ENCODE assay signal across 7 cellular contexts in genomic region chr17:73231363-73231762, GRCh38. TPM values are rescaled to one million over a fixed set of nuclear protein-coding genes. Genes with fewer than 3 reads are reported as not detected.
DNase-seq lines count a peak whose midpoint lies in the region; ATAC-seq, FAIRE-seq and TF ChIP-seq lines count a peak whose summit lies in the region.

No MANE protein-coding gene starts in this region.

- H3K4me3 ChIP-seq in HepG2 (replicated peaks in 1 of 3; ENCODE audit: insufficient read depth in 1 of 3, low read depth in 2 of 3, low read length in 3 of 3) (peak overlapping the region; percentile 97 to 98 (median 97)), thyroid gland (replicated peaks in 1 of 3) (peak overlapping the region; percentile 92 to 94 (median 94))

- 0% methylated on average over 21 of the region's 21 CpGs for WGBS in HepG2 (ENCODE audit: low lambda C conversion rate)
- 1% methylated on average over 21 of the region's 21 CpGs for WGBS in thyroid gland, 2 donors

- H3K36me3 ChIP-seq in HepG2 (replicated peaks in 1 of 2; ENCODE audit: control insufficient read depth in 1 of 2, insufficient read depth in 2 of 2, low read length in 2 of 2) (peaks cover 4 to 13% of the 10 kb centered on the region in 2 experiments), thyroid gland (peaks cover 0 to 10% of the 10 kb centered on the region in 2 donors)

- peaks cover 71% of the 10 kb centered on the region for H3K79me2 ChIP-seq in HepG2 (ENCODE audit: insufficient read depth, low read length)

- ATAC-seq in HepG2 (peak; percentile 6; the same call in 2 of the 3 replicates), HG02938 (IDR thresholded peaks at IDR 0.05; ENCODE audit: unreplicated experiment) (no peak)

- TF ChIP-seq POLR2A in HepG2 (IDR thresholded peaks at IDR 0.05; ENCODE audit: insufficient read depth in 1 of 2, low read depth in 2 of 2, low read length in 2 of 2) (no peak), thyroid gland (IDR thresholded peaks at IDR 0.05) (no peak)

- H2AFZ ChIP-seq in HepG2 (ENCODE audit: low read length) = no peak overlapping the region

- no peak for TF ChIP-seq RAD21 in HepG2 (CRISPR knock-in tag; IDR thresholded peaks at IDR 0.05)

- POLR2A ChIA-PET in HepG2 (lab: Yijun Ruan, JAX) = interaction anchor here (0.5 to 3.2 kb wide), 11 partner anchors 9 to 184 kb away, joined by 4 to 47 read pairs (median 6); partner anchors contain the start of genes COG1 and CPSF4L

- BruUV-seq in HepG2 (replicated peaks; lab: Mats Ljungman, UMichigan) = no TSS peak

- no peak for FAIRE-seq in HepG2 (lab: Jason Lieb, UNC)

- H3K4me2 ChIP-seq in HepG2 (ENCODE audit: low read depth, low read length) = peak overlapping the region; percentile 88

- peak overlapping the region; percentile 77 for H3K27ac ChIP-seq in HepG2 (ENCODE audit: extremely low read length, insufficient read depth, low read length)
- H3K27ac ChIP-seq in thyroid gland = peak overlapping the region in 1 of 3 donors; percentile 84

- no peaks in the 10 kb centered on the region for H4K20me1 ChIP-seq in HepG2 (ENCODE audit: insufficient read depth, low read length)

- H3K27me3 ChIP-seq in HepG2 (ENCODE audit: control insufficient read depth in 1 of 2, insufficient read depth in 2 of 2, low read length in 2 of 2) (peaks cover 0 to 4% of the 10 kb centered on the region in 2 experiments; a peak in 1 of 5 replicates), thyroid gland (no peaks in the 10 kb centered on the region)

- H3K9me3 ChIP-seq in HepG2 (ENCODE audit: low read length) = no peaks in the 10 kb centered on the region
- no peaks in the 10 kb centered on the region for H3K9me3 ChIP-seq in thyroid gland

- DNase-seq in GM04504 (ENCODE audit: low read depth) = peak; percentile 10
- peak; percentile 28 for DNase-seq in NAMALWA (ENCODE audit: low spot score)
- peak; percentile 41 to 43 for DNase-seq in T47D (ENCODE audit: low read depth in 1 of 2, low spot score in 1 of 2)
- no peak for DNase-seq in HepG2 (ENCODE audit: low spot score)
- no peak for DNase-seq in thyroid gland
- DNase-seq in NCI-H446 treated with DMSO at 0.1 percent for 48 hours (lab: John Stamatoyannopoulos, UW) = no peak

- no peak for TF ChIP-seq EP300 in HepG2 (IDR thresholded peaks at IDR 0.05; ENCODE audit: low read depth in 2 of 2, low read length in 2 of 2)
- no peak for TF ChIP-seq EP300 in HepG2 (CRISPR knock-in tag; IDR thresholded peaks at IDR 0.05; ENCODE audit: borderline replicate concordance)

- H3K4me1 ChIP-seq in HepG2 (ENCODE audit: insufficient read depth, low read length) (peaks cover 61% of the 10 kb centered on the region), thyroid gland (peaks cover 24 to 43% of the 10 kb centered on the region in 2 donors)

- no peak for TF ChIP-seq CTCF in HepG2 (CRISPR knock-in tag; IDR thresholded peaks at IDR 0.05)
- TF ChIP-seq CTCF in thyroid gland (IDR thresholded peaks at IDR 0.05) = no peak

- in situ Hi-C loops in T47D (cut with HindIII; ENCODE audit: low pct_unique_long_range_greater_than_20kb, low sequenced_read_pairs) (no loop called here), HepG2 (cut with HindIII; ENCODE audit: extremely low pct_ligation_motif_present, low pct_unique_long_range_greater_than_20kb) (loop anchor here (5.0 kb wide), 1 partner anchor 39 kb away; the partner anchor contains the start of gene COG1)

- H3K9ac ChIP-seq in HepG2 (ENCODE audit: insufficient read depth, low read depth, low read length) = peak overlapping the region; percentile 78

- intact Hi-C loops in HepG2 (cut with micrococcal nuclease; ENCODE audit: unreplicated experiment) = loop anchor here (2.0 kb wide), 1 partner anchor 31 kb away; no protein-coding TSS in a partner anchor
- intact Hi-C loops in thyroid gland (cut with DNase I) = loop anchor here (5.0 kb wide), 1 partner anchor 39 kb away; the partner anchor contains the start of gene COG1

- CTCF ChIA-PET in HepG2 (lab: Yijun Ruan, JAX; ENCODE audit: low intra/inter-chr PET ratio, low total read pairs) = interaction anchor here (1.5 kb wide), 1 partner anchor 504 kb away, joined by 3 read pairs; no protein-coding TSS in a partner anchor

TF ChIP-seq in HepG2, 621 proteins besides CTCF, POLR2A, EP300 and RAD21 (continues in another document):
- TF ChIP-seq ZNF547 (CRISPR knock-in tag; IDR thresholded peaks at IDR 0.05) = no peak
- TF ChIP-seq TAF15 (IDR thresholded peaks at IDR 0.05; ENCODE audit: low read depth, low read length, poor library complexity, severe bottlenecking) = no peak
- TF ChIP-seq ASH2L (IDR thresholded peaks at IDR 0.05; ENCODE audit: insufficient read length, low read depth, low read length) = peak; percentile 25
- TF ChIP-seq ZNF3 (CRISPR knock-in tag; IDR thresholded peaks at IDR 0.05) = no peak
- TF ChIP-seq ZNF775 (CRISPR knock-in tag; IDR thresholded peaks at IDR 0.05; ENCODE audit: borderline replicate concordance) = no peak
- no peak for TF ChIP-seq ZHX1 (CRISPR knock-in tag; IDR thresholded peaks at IDR 0.05; ENCODE audit: low read depth)
- TF ChIP-seq YY1 (IDR thresholded peaks at IDR 0.05; ENCODE audit: insufficient read depth, insufficient replicate concordance, low read depth, low read length) = no peak

RNA-seq across cellular contexts. Expression of gene CPSF4L, which starts 30.3 kb away (rescaled TPM):
- total RNA-seq in HepG2 (2016; rRNA removed; fragmentation: Illumina TruSeq; extraction: Trizol) (0.73 and 0.94 TPM in 2 replicates), thyroid gland (not detected)
- 1.3 and 1.5 TPM in 2 replicates for total RNA-seq in HepG2 (2016; cell fraction: cytosol; rRNA removed; fragmentation: Illumina TruSeq; extraction: Trizol; ENCODE audit: low read depth)
- 0.76 and 1.1 TPM in 2 replicates for total RNA-seq in HepG2 (2016; cell fraction: insoluble cytoplasmic fraction; rRNA removed; fragmentation: Illumina TruSeq; extraction: Trizol)
- total RNA-seq in HepG2 (2016; cell fraction: membrane; rRNA removed; fragmentation: Illumina TruSeq; extraction: Trizol) = 1.3 and 1.5 TPM in 2 replicates
- total RNA-seq in HepG2 (2016; cell fraction: nucleus; rRNA removed; fragmentation: Illumina TruSeq; extraction: Trizol) = 0.99 and 1.5 TPM in 2 replicates
- 1.2 and 1.6 TPM in 2 replicates for polyA plus RNA-seq in HepG2 (2011; rRNA removed)
- 0.32 and 0.70 TPM in 2 replicates for polyA plus RNA-seq in HepG2 (2011; cell fraction: cytosol; rRNA removed)
- polyA plus RNA-seq in HepG2 (2011; cell fraction: nucleus; rRNA removed) = 0.21 TPM in 1 of 2 replicates, not detected in the other
- 0.25 and 0.48 TPM in 2 replicates for polyA plus RNA-seq in HepG2 (2012)
- 0.86 and 1.8 TPM in 2 replicates for polyA plus RNA-seq in HepG2 (2016; cell fraction: cytosol; fragmentation: Illumina TruSeq; extraction: Trizol; ENCODE audit: low read depth)
- polyA plus RNA-seq in HepG2 (2016; cell fraction: insoluble cytoplasmic fraction; fragmentation: Illumina TruSeq; extraction: Trizol; ENCODE audit: low read depth) = 0.60 and 1.3 TPM in 2 replicates
- 1.3 and 1.5 TPM in 2 replicates for polyA plus RNA-seq in HepG2 (2016; cell fraction: membrane; fragmentation: Illumina TruSeq; extraction: Trizol; ENCODE audit: low read depth)
- not detected in 2 replicates for polyA plus RNA-seq in HepG2 (2016; cell fraction: nucleus; fragmentation: Illumina TruSeq; extraction: Trizol; ENCODE audit: insufficient read depth, low read depth)
- 0.42 TPM in 1 of 2 replicates, not detected in the other for polyA minus RNA-seq in HepG2 (2011; rRNA and poly(A)+ RNA removed; ENCODE audit: low replicate concordance)
- not detected in 2 replicates for polyA minus RNA-seq in HepG2 (2011; cell fraction: cytosol; rRNA and poly(A)+ RNA removed)
- polyA minus RNA-seq in HepG2 (2011; cell fraction: nucleus; rRNA and poly(A)+ RNA removed) = 1.3 TPM in 1 of 2 replicates, not detected in the other

RNA-seq across cellular contexts. Expression of gene COG1, which starts 38.5 kb away (rescaled TPM):
- total RNA-seq in HepG2 (2016; rRNA removed; fragmentation: Illumina TruSeq; extraction: Trizol) (30.4 and 36.6 TPM in 2 replicates), thyroid gland (10 to 100 TPM; 31.9 to 42.9 (median 37.2) TPM)
- total RNA-seq in HepG2 (2016; cell fraction: cytosol; rRNA removed; fragmentation: Illumina TruSeq; extraction: Trizol; ENCODE audit: low read depth) = 31.1 and 36.5 TPM in 2 replicates
- total RNA-seq in HepG2 (2016; cell fraction: insoluble cytoplasmic fraction; rRNA removed; fragmentation: Illumina TruSeq; extraction: Trizol) = 27.8 and 35.5 TPM in 2 replicates
- total RNA-seq in HepG2 (2016; cell fraction: membrane; rRNA removed; fragmentation: Illumina TruSeq; extraction: Trizol) = 23.1 and 24.1 TPM in 2 replicates
- 30.5 and 33.6 TPM in 2 replicates for total RNA-seq in HepG2 (2016; cell fraction: nucleus; rRNA removed; fragmentation: Illumina TruSeq; extraction: Trizol)
- 39.7 and 42.4 TPM in 2 replicates for polyA plus RNA-seq in HepG2 (2011; rRNA removed)
- 17.6 and 17.9 TPM in 2 replicates for polyA plus RNA-seq in HepG2 (2011; cell fraction: cytosol; rRNA removed)
- polyA plus RNA-seq in HepG2 (2011; cell fraction: nucleus; rRNA removed) = 109 and 125 TPM in 2 replicates
- 39.9 and 40.8 TPM in 2 replicates for polyA plus RNA-seq in HepG2 (2012)
- polyA plus RNA-seq in HepG2 (2016; cell fraction: cytosol; fragmentation: Illumina TruSeq; extraction: Trizol; ENCODE audit: low read depth) = 7.6 and 9.4 TPM in 2 replicates
- 29.1 and 39.8 TPM in 2 replicates for polyA plus RNA-seq in HepG2 (2016; cell fraction: insoluble cytoplasmic fraction; fragmentation: Illumina TruSeq; extraction: Trizol; ENCODE audit: low read depth)
- 12.3 and 15.1 TPM in 2 replicates for polyA plus RNA-seq in HepG2 (2016; cell fraction: membrane; fragmentation: Illumina TruSeq; extraction: Trizol; ENCODE audit: low read depth)
- 67.3 and 73.0 TPM in 2 replicates for polyA plus RNA-seq in HepG2 (2016; cell fraction: nucleus; fragmentation: Illumina TruSeq; extraction: Trizol; ENCODE audit: insufficient read depth, low read depth)
- 29.1 and 63.0 TPM in 2 replicates for polyA minus RNA-seq in HepG2 (2011; rRNA and poly(A)+ RNA removed; ENCODE audit: low replicate concordance)
- 21.6 and 22.3 TPM in 2 replicates for polyA minus RNA-seq in HepG2 (2011; cell fraction: cytosol; rRNA and poly(A)+ RNA removed)
- polyA minus RNA-seq in HepG2 (2011; cell fraction: nucleus; rRNA and poly(A)+ RNA removed) = 95.8 and 106 TPM in 2 replicates

Comparison
In these comparisons a context has a peak if more than half of its experiments do, and no peak if none do; other contexts are left out.
1. DNase-seq: peak in GM04504 (single experiment), NAMALWA (single experiment) and T47D (2 of 2); none in HepG2 (single experiment), thyroid gland (0 of 2) and NCI-H446 treated with DMSO at 0.1 percent for 48 hours (single experiment).